ENCODE assay signal across 16 cellular contexts in the genomic region with DNA sequence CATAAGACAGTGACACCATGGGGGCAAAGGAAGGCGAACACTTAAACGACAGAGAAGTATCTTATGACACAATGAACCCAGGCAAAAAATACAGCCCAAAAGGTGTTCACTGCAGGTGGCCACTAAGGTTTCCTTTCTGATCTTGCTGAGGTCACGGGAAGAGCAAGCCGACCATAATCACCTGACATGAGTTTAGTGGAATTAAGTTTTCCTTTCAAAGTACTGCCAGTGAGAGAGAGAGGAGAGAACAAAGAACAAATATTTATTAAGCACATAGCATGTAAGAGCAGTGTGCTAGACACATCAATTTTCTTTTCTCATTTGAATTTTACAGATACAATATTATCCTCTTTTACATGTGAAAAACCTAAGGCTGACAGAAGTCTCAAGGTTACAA.
A peak's percentile ranks its signal among the peaks of the same experiment; 100 is the strongest.
DNase-seq lines count a peak whose midpoint lies in the region; ATAC-seq, FAIRE-seq and TF ChIP-seq lines count a peak whose summit lies in the region.
"Had no signal": no experiment of that assay in that cellular context is flagged by ENCODE, and none has a peak within 500 bp of the region (broad histone marks: within the 10 kb centered on the region; RNA-seq: fewer than 3 reads in every experiment).

No MANE protein-coding gene starts in this region.

- H3K9me3 ChIP-seq in MG63, result peaks cover 7% of the 10 kb centered on the region; the same call in 1 of the 2 replicates

- no peak for ATAC-seq in central memory CD8-positive, alpha-beta T cell (replicated peaks; ENCODE audit: extremely low read depth, poor library complexity, severe bottlenecking)
- ATAC-seq: GM12878 had no signal

- TF ChIP-seq CTCF in 22Rv1 (IDR thresholded peaks at IDR 0.05) (peak; percentile 13; the same call in 1 of the 2 replicates), osteocyte (IDR thresholded peaks at IDR 0.05) (no peak)

- FAIRE-seq in H54 (lab: Jason Lieb, UNC), result peak; percentile 50
- FAIRE-seq: A204.1, GM12878, H1 had no signal

- DNase-seq in H54 (ENCODE audit: insufficient read length, low spot score) (no peak), osteocyte (ENCODE audit: extremely low spot score, unreplicated experiment) (no peak), MV-4-11 (lab: John Stamatoyannopoulos, UW) (no peak), MG63 (no peak)
- no peak for DNase-seq in central memory CD8-positive, alpha-beta T cell (ENCODE audit: low spot score in 2 of 2)
- DNase-seq in stimulated activated CD4-positive, alpha-beta T cell treated with anti-CD3 and anti-CD28 coated beads, Interleukin-2, amount 100 ng/mL, for 24 hours, result no peak
- DNase-seq: C1 segment of cervical spinal cord; Calu3; CD4-positive, alpha-beta T cell; DMS 273 treated with DMSO at 0.1 percent for 48 hours had no signal

- H3K4me1 Mint-ChIP-seq in central memory CD8-positive, alpha-beta T cell, result peaks cover 28% of the 10 kb centered on the region
- H3K4me1 Mint-ChIP-seq in osteocyte (ENCODE audit: unreplicated experiment), result no peaks in the 10 kb centered on the region
- H3K4me1 Mint-ChIP-seq: B cell had no signal

- peaks cover 4% of the 10 kb centered on the region for H3K9me3 Mint-ChIP-seq in central memory CD8-positive, alpha-beta T cell
- H3K9me3 Mint-ChIP-seq in osteocyte (ENCODE audit: unreplicated experiment), result peaks cover 17% of the 10 kb centered on the region
- H3K9me3 Mint-ChIP-seq: CD4-positive, alpha-beta T cell had no signal

- H3K27me3 ChIP-seq in MG63, result no peaks in the 10 kb centered on the region

- H3K36me3 Mint-ChIP-seq in central memory CD8-positive, alpha-beta T cell (ENCODE audit: insufficient read depth), result peaks cover 15% of the 10 kb centered on the region
- H3K36me3 Mint-ChIP-seq in osteocyte (ENCODE audit: unreplicated experiment), result peaks cover 51% of the 10 kb centered on the region

- H3K27me3 Mint-ChIP-seq in central memory CD8-positive, alpha-beta T cell, result no peaks in the 10 kb centered on the region
- H3K27me3 Mint-ChIP-seq in osteocyte (ENCODE audit: unreplicated experiment), result no peaks in the 10 kb centered on the region
- H3K27me3 Mint-ChIP-seq: B cell; CD4-positive, alpha-beta T cell had no signal

- no peak overlapping the region for H3K4me3 ChIP-seq in MG63
- H3K4me3 ChIP-seq: GM12878 had no signal

- no peak overlapping the region for H3K4me3 Mint-ChIP-seq in central memory CD8-positive, alpha-beta T cell
- no peak overlapping the region for H3K4me3 Mint-ChIP-seq in osteocyte (ENCODE audit: unreplicated experiment)
- H3K4me3 Mint-ChIP-seq: B cell; CD4-positive, alpha-beta T cell had no signal

- peaks cover 15% of the 10 kb centered on the region; the same call in 1 of the 2 replicates for H3K36me3 ChIP-seq in MG63

- peak overlapping the region; percentile 16 for H3K27ac Mint-ChIP-seq in central memory CD8-positive, alpha-beta T cell (ENCODE audit: low read depth)
- peak overlapping the region; percentile 15 for H3K27ac Mint-ChIP-seq in osteocyte (ENCODE audit: unreplicated experiment)
- H3K27ac Mint-ChIP-seq: B cell; CD4-positive, alpha-beta T cell had no signal

- H3K27ac ChIP-seq in 22Rv1, result no peak overlapping the region
- H3K27ac ChIP-seq: HL-60 had no signal

- TF ChIP-seq POLR2A in H54 (IDR thresholded peaks at IDR 0.05; ENCODE audit: low read depth, low read length), result no peak
